25 cellular contexts compared by ENCODE assay signal in the genomic region with DNA sequence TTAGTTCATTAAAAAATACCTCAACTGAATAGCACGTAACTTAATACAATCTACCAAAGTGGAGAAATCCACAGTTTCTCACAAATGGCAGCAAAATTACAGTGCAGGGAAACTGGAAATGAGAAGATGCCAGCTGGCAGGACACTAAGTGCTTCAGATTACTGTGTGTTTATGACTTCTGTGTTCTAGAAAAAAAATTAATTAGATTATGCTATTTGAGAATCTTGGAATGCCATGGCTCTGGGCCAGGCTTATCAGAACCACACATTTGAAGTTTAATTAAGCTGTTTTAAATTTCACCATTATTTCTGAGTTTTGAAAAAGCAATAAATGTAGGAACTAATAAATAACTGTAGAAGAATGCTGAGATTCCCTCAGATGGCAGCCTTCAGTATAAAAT.
"Had no signal": no experiment of that assay in that cellular context is flagged by ENCODE, and none has a peak within 500 bp of the region (broad histone marks: within the 10 kb centered on the region; RNA-seq: fewer than 3 reads in every experiment).

No MANE protein-coding gene starts in this region.

- H3K4me1 ChIP-seq: ascending aorta, breast epithelium, Peyer's patch had no signal

- H3K9me3 ChIP-seq: ascending aorta, breast epithelium, Peyer's patch, SK-N-SH had no signal

- H3K36me3 ChIP-seq: ascending aorta, breast epithelium, Peyer's patch, SJSA1 had no signal

- H3K4me3 ChIP-seq: ascending aorta, breast epithelium, Peyer's patch, SJSA1 had no signal

- H3K27ac ChIP-seq: ascending aorta, breast epithelium, KMS-11, Peyer's patch had no signal

- H3K27me3 ChIP-seq: ascending aorta, breast epithelium, Peyer's patch, SJSA1 had no signal

- ATAC-seq: activated CD8-positive, alpha-beta T cell treated with anti-CD3 and anti-CD28 coated beads for 36 hours had no signal

- DNase-seq: activated CD4-positive, alpha-beta T cell treated with anti-CD3 and anti-CD28 coated beads, Interleukin-2, amount 10 ng/mL, durations not matched to agents 24 days and 14 days; activated CD4-positive, alpha-beta T cell treated with anti-CD3 and anti-CD28 coated beads, Interleukin-2, amount 50 U/mL, for 4 hours; activated CD8-positive, alpha-beta T cell treated with anti-CD3 and anti-CD28 coated beads for 36 hours; activated gamma-delta T cell; activated naive CD4-positive, alpha-beta T cell treated with Interleukin-2 at 50 U/mL for 16 hours; activated naive CD8-positive, alpha-beta T cell treated with anti-CD3 and anti-CD28 coated beads, Interleukin-2, amount 10 ng/mL, durations not matched to agents 7 days and 5 days; activated T-cell treated with anti-CD3 and anti-CD28 coated beads, Interleukin-2, amount 50 U/mL, for 24 hours; NCI-H1092 treated with DMSO at 0.1 percent for 48 hours; NCI-H1417; NCI-H146; NCI-H187; NCI-H2029 treated with DMSO at 0.1 percent for 48 hours; NCI-H2107; NCI-H2171; NCI-H510A; NCI-H526; NCI-H774; Peyer's patch; RPMI8226; SHP77 treated with DMSO at 0.1 percent for 48 hours; SK-N-SH had no signal
